1 cellular context compared by ENCODE assay signal in the genomic region with DNA sequence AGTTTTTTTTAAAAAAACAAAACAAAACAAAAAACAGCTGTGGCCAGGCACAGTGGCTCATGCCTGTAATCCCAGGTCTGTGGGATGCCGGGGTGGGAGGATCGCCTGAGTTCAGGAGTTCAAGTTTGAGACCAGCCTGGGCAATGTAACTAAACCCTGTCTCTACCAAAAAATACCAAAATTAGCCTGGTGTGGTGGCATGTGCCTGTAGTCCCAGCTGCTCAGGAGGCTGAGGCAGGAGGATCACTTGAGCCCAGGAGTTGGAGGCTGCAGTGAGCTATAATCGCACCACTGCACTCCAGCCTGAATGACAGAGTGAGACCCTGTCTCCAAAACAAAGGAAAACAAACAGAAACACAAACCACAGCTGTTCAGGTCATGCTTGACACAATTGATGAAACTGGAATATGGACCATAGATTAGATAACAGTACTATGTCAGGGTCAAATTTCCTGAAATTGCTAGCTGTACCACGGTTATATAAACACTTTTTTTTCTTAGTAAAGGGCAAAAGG.
A peak's percentile ranks its signal among the peaks of the same experiment; 100 is the strongest.
TF ChIP-seq lines count a peak whose summit lies in the region.

No MANE protein-coding gene starts in this region.

TF ChIP-seq in HepG2, 621 proteins besides CTCF, POLR2A, EP300 and RAD21 (continues in another document):
- no peak for TF ChIP-seq ZNF776 (CRISPR knock-in tag; IDR thresholded peaks at IDR 0.05)
- TF ChIP-seq KDM5B (CRISPR knock-in tag; IDR thresholded peaks at IDR 0.05; ENCODE audit: borderline replicate concordance): no peak
- TF ChIP-seq ZNF660 (CRISPR knock-in tag; IDR thresholded peaks at IDR 0.05; ENCODE audit: borderline replicate concordance, low read depth): no peak
- TF ChIP-seq, protein P1, sequence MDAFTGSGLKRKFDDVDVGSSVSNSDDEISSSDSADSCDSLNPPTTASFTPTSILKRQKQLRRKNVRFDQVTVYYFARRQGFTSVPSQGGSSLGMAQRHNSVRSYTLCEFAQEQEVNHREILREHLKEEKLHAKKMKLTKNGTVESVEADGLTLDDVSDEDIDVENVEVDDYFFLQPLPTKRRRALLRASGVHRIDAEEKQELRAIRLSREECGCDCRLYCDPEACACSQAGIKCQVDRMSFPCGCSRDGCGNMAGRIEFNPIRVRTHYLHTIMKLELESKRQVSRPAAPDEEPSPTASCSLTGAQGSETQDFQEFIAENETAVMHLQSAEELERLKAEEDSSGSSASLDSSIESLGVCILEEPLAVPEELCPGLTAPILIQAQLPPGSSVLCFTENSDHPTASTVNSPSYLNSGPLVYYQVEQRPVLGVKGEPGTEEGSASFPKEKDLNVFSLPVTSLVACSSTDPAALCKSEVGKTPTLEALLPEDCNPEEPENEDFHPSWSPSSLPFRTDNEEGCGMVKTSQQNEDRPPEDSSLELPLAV (CRISPR knock-in tag; conservative IDR thresholded peaks at IDR 0.05; ENCODE audit: low read depth): no peak
- peak; percentile 69; the same call in 1 of the 2 replicates for TF ChIP-seq SP5 (CRISPR knock-in tag; IDR thresholded peaks at IDR 0.05; ENCODE audit: borderline replicate concordance, low read depth)
- no peak; the same call in 1 of the 2 replicates for TF ChIP-seq TGIF2 (CRISPR knock-in tag; IDR thresholded peaks at IDR 0.05)
- TF ChIP-seq ZNF367 (CRISPR knock-in tag; IDR thresholded peaks at IDR 0.05; ENCODE audit: borderline replicate concordance): no peak
- no peak for TF ChIP-seq ZNF782 (CRISPR knock-in tag; IDR thresholded peaks at IDR 0.05; ENCODE audit: borderline replicate concordance)
- no peak for TF ChIP-seq MEF2D (CRISPR knock-in tag; IDR thresholded peaks at IDR 0.05)
- TF ChIP-seq TRIM22 (IDR thresholded peaks at IDR 0.05): no peak
- 0 out of 2 replicates have a peak, but pooled peaks have one; percentile 28 for TF ChIP-seq TP53 (CRISPR knock-in tag; conservative IDR thresholded peaks at IDR 0.05)
- no peak for TF ChIP-seq ZSCAN22 (CRISPR knock-in tag; IDR thresholded peaks at IDR 0.05)
- TF ChIP-seq KMT2A (CRISPR knock-in tag; IDR thresholded peaks at IDR 0.05): no peak
- TF ChIP-seq, protein P2, sequence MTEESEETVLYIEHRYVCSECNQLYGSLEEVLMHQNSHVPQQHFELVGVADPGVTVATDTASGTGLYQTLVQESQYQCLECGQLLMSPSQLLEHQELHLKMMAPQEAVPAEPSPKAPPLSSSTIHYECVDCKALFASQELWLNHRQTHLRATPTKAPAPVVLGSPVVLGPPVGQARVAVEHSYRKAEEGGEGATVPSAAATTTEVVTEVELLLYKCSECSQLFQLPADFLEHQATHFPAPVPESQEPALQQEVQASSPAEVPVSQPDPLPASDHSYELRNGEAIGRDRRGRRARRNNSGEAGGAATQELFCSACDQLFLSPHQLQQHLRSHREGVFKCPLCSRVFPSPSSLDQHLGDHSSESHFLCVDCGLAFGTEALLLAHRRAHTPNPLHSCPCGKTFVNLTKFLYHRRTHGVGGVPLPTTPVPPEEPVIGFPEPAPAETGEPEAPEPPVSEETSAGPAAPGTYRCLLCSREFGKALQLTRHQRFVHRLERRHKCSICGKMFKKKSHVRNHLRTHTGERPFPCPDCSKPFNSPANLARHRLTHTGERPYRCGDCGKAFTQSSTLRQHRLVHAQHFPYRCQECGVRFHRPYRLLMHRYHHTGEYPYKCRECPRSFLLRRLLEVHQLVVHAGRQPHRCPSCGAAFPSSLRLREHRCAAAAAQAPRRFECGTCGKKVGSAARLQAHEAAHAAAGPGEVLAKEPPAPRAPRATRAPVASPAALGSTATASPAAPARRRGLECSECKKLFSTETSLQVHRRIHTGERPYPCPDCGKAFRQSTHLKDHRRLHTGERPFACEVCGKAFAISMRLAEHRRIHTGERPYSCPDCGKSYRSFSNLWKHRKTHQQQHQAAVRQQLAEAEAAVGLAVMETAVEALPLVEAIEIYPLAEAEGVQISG (CRISPR knock-in tag; IDR thresholded peaks at IDR 0.05): peak; percentile 60; the same call in 1 of the 2 replicates
- TF ChIP-seq MBNL3 (CRISPR knock-in tag; conservative IDR thresholded peaks at IDR 0.05): no peak
- TF ChIP-seq ZNF720 (CRISPR knock-in tag; IDR thresholded peaks at IDR 0.05): 0 out of 2 replicates have a peak, but pooled peaks have one; percentile 51
- TF ChIP-seq NFYB (CRISPR knock-in tag; IDR thresholded peaks at IDR 0.05): no peak
- TF ChIP-seq, protein P3, sequence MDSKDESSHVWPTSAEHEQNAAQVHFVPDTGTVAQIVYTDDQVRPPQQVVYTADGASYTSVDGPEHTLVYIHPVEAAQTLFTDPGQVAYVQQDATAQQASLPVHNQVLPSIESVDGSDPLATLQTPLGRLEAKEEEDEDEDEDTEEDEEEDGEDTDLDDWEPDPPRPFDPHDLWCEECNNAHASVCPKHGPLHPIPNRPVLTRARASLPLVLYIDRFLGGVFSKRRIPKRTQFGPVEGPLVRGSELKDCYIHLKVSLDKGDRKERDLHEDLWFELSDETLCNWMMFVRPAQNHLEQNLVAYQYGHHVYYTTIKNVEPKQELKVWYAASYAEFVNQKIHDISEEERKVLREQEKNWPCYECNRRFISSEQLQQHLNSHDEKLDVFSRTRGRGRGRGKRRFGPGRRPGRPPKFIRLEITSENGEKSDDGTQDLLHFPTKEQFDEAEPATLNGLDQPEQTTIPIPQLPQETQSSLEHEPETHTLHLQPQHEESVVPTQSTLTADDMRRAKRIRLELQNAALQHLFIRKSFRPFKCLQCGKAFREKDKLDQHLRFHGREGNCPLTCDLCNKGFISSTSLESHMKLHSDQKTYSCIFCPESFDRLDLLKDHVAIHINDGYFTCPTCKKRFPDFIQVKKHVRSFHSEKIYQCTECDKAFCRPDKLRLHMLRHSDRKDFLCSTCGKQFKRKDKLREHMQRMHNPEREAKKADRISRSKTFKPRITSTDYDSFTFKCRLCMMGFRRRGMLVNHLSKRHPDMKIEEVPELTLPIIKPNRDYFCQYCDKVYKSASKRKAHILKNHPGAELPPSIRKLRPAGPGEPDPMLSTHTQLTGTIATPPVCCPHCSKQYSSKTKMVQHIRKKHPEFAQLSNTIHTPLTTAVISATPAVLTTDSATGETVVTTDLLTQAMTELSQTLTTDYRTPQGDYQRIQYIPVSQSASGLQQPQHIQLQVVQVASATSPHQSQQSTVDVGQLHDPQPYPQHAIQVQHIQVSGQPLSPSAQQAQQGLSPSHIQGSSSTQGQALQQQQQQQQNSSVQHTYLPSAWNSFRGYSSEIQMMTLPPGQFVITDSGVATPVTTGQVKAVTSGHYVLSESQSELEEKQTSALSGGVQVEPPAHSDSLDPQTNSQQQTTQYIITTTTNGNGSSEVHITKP (CRISPR knock-in tag; IDR thresholded peaks at IDR 0.05; ENCODE audit: low read depth): 0 out of 2 replicates have a peak, but pooled peaks have one; percentile 24
- no peak for TF ChIP-seq DBP (CRISPR knock-in tag; IDR thresholded peaks at IDR 0.05; ENCODE audit: not compliant biosample characterization)
- TF ChIP-seq CREM (IDR thresholded peaks at IDR 0.05): peak; percentile 85; the same call in 1 of the 2 replicates
- TF ChIP-seq CREM (CRISPR knock-in tag; IDR thresholded peaks at IDR 0.05): no peak
- TF ChIP-seq DMAP1 (CRISPR knock-in tag; IDR thresholded peaks at IDR 0.05): no peak
- TF ChIP-seq, protein P4, sequence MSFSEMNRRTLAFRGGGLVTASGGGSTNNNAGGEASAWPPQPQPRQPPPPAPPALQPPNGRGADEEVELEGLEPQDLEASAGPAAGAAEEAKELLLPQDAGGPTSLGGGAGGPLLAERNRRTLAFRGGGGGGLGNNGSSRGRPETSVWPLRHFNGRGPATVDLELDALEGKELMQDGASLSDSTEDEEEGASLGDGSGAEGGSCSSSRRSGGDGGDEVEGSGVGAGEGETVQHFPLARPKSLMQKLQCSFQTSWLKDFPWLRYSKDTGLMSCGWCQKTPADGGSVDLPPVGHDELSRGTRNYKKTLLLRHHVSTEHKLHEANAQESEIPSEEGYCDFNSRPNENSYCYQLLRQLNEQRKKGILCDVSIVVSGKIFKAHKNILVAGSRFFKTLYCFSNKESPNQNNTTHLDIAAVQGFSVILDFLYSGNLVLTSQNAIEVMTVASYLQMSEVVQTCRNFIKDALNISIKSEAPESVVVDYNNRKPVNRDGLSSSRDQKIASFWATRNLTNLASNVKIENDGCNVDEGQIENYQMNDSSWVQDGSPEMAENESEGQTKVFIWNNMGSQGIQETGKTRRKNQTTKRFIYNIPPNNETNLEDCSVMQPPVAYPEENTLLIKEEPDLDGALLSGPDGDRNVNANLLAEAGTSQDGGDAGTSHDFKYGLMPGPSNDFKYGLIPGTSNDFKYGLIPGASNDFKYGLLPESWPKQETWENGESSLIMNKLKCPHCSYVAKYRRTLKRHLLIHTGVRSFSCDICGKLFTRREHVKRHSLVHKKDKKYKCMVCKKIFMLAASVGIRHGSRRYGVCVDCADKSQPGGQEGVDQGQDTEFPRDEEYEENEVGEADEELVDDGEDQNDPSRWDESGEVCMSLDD (CRISPR knock-in tag; IDR thresholded peaks at IDR 0.05; ENCODE audit: borderline replicate concordance): no peak
- TF ChIP-seq HDAC1 (CRISPR knock-in tag; IDR thresholded peaks at IDR 0.05): peak; percentile 92
- TF ChIP-seq, protein P5, sequence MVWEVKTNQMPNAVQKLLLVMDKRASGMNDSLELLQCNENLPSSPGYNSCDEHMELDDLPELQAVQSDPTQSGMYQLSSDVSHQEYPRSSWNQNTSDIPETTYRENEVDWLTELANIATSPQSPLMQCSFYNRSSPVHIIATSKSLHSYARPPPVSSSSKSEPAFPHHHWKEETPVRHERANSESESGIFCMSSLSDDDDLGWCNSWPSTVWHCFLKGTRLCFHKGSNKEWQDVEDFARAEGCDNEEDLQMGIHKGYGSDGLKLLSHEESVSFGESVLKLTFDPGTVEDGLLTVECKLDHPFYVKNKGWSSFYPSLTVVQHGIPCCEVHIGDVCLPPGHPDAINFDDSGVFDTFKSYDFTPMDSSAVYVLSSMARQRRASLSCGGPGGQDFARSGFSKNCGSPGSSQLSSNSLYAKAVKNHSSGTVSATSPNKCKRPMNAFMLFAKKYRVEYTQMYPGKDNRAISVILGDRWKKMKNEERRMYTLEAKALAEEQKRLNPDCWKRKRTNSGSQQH (CRISPR knock-in tag; IDR thresholded peaks at IDR 0.05; ENCODE audit: low read depth): peak; percentile 57; the same call in 1 of the 2 replicates
- TF ChIP-seq TERF1 (CRISPR knock-in tag; IDR thresholded peaks at IDR 0.05): no peak
- no peak for TF ChIP-seq ZNF570 (CRISPR knock-in tag; IDR thresholded peaks at IDR 0.05; ENCODE audit: borderline replicate concordance)
- no peak for TF ChIP-seq MAFG (CRISPR knock-in tag; IDR thresholded peaks at IDR 0.05)
- TF ChIP-seq TOPORS (CRISPR knock-in tag; IDR thresholded peaks at IDR 0.05): no peak
- TF ChIP-seq, protein P6, sequence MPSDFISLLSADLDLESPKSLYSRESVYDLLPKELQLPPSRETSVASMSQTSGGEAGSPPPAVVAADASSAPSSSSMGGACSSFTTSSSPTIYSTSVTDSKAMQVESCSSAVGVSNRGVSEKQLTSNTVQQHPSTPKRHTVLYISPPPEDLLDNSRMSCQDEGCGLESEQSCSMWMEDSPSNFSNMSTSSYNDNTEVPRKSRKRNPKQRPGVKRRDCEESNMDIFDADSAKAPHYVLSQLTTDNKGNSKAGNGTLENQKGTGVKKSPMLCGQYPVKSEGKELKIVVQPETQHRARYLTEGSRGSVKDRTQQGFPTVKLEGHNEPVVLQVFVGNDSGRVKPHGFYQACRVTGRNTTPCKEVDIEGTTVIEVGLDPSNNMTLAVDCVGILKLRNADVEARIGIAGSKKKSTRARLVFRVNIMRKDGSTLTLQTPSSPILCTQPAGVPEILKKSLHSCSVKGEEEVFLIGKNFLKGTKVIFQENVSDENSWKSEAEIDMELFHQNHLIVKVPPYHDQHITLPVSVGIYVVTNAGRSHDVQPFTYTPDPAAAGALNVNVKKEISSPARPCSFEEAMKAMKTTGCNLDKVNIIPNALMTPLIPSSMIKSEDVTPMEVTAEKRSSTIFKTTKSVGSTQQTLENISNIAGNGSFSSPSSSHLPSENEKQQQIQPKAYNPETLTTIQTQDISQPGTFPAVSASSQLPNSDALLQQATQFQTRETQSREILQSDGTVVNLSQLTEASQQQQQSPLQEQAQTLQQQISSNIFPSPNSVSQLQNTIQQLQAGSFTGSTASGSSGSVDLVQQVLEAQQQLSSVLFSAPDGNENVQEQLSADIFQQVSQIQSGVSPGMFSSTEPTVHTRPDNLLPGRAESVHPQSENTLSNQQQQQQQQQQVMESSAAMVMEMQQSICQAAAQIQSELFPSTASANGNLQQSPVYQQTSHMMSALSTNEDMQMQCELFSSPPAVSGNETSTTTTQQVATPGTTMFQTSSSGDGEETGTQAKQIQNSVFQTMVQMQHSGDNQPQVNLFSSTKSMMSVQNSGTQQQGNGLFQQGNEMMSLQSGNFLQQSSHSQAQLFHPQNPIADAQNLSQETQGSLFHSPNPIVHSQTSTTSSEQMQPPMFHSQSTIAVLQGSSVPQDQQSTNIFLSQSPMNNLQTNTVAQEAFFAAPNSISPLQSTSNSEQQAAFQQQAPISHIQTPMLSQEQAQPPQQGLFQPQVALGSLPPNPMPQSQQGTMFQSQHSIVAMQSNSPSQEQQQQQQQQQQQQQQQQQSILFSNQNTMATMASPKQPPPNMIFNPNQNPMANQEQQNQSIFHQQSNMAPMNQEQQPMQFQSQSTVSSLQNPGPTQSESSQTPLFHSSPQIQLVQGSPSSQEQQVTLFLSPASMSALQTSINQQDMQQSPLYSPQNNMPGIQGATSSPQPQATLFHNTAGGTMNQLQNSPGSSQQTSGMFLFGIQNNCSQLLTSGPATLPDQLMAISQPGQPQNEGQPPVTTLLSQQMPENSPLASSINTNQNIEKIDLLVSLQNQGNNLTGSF (CRISPR knock-in tag; IDR thresholded peaks at IDR 0.05): no peak
- TF ChIP-seq KDM2A (CRISPR knock-in tag; IDR thresholded peaks at IDR 0.05; ENCODE audit: borderline replicate concordance, low read depth): no peak
- no peak for TF ChIP-seq CCDC6 (CRISPR knock-in tag; IDR thresholded peaks at IDR 0.05)
